In genomic region chr7:73204898-73205297, GRCh38 we compare ENCODE assay signal across 8 cellular contexts.
DNase-seq lines count a peak whose midpoint lies in the region; ATAC-seq and TF ChIP-seq lines count a peak whose summit lies in the region.
"Not testable (repeated sequence)": the region's sequence is repeated elsewhere in the genome, so short reads cannot be mapped to it uniquely, and the experiment has no call there.

No MANE protein-coding gene starts in this region.

- H3K9me3 Mint-ChIP-seq in stimulated activated memory B cell treated with anti-CD40 and anti-IgM and Interleukin-4, amounts not matched to agents 10 μg/mL and 1 μg/mL and 100 μg/mL, for 72 hours = not testable (repeated sequence)

- ATAC-seq in stimulated activated memory B cell treated with anti-CD40 and anti-IgM and Interleukin-4, amounts not matched to agents 10 μg/mL and 1 μg/mL and 100 μg/mL, for 72 hours = not testable (repeated sequence)

- DNase-seq in EL = peak; percentile 78
- peak; percentile 80 for DNase-seq in HT1080 (ENCODE audit: low read depth)
- DNase-seq in RWPE1 (ENCODE audit: low spot score) = not testable (repeated sequence)
- DNase-seq in astrocyte of the hippocampus (ENCODE audit: low read depth, low spot score) = peak; percentile 88
- peak; percentile 89 for DNase-seq in epithelial cell of esophagus (ENCODE audit: low read depth)
- DNase-seq in hepatocyte (ENCODE audit: low spot score) = peak; percentile 4
- DNase-seq in non-pigmented ciliary epithelial cell (ENCODE audit: low read depth) = peak; percentile 68

- CTCF ChIA-PET in RWPE1 (lab: Yijun Ruan, JAX) = not testable (repeated sequence)

- H3K9me2 ChIP-seq in hepatocyte (replicated peaks; ENCODE audit: insufficient read depth) = not testable (repeated sequence)

- H3K27me3 Mint-ChIP-seq in stimulated activated memory B cell treated with anti-CD40 and anti-IgM and Interleukin-4, amounts not matched to agents 10 μg/mL and 1 μg/mL and 100 μg/mL, for 72 hours = not testable (repeated sequence)

- not testable (repeated sequence) for H3K4me1 ChIP-seq in hepatocyte (ENCODE audit: insufficient read depth)

- WGBS in hepatocyte (ENCODE audit: low lambda C conversion rate, missing lambda C conversion rate) = 74% methylated on average over 5 of the region's 5 CpGs

- H3K4me1 Mint-ChIP-seq in stimulated activated memory B cell treated with anti-CD40 and anti-IgM and Interleukin-4, amounts not matched to agents 10 μg/mL and 1 μg/mL and 100 μg/mL, for 72 hours = not testable (repeated sequence)

- TF ChIP-seq CTCF in RWPE1 (conservative IDR thresholded peaks at IDR 0.05; ENCODE audit: low read depth); epithelial cell of esophagus (IDR thresholded peaks at IDR 0.05; ENCODE audit: insufficient read depth, low read depth, low read length, missing control alignments); hepatocyte (IDR thresholded peaks at IDR 0.05; ENCODE audit: poor library complexity): not testable (repeated sequence)

- H3K36me3 ChIP-seq in hepatocyte (replicated peaks; ENCODE audit: insufficient read depth, low read depth) = not testable (repeated sequence)

- H3K36me3 Mint-ChIP-seq in stimulated activated memory B cell treated with anti-CD40 and anti-IgM and Interleukin-4, amounts not matched to agents 10 μg/mL and 1 μg/mL and 100 μg/mL, for 72 hours = not testable (repeated sequence)

- H3K27ac Mint-ChIP-seq in stimulated activated memory B cell treated with anti-CD40 and anti-IgM and Interleukin-4, amounts not matched to agents 10 μg/mL and 1 μg/mL and 100 μg/mL, for 72 hours = peak overlapping the region; percentile 10

- POLR2A ChIA-PET in RWPE1 (lab: Yijun Ruan, JAX; ENCODE audit: low non-redundant PET) = not testable (repeated sequence)

- H3K4me3 Mint-ChIP-seq in stimulated activated memory B cell treated with anti-CD40 and anti-IgM and Interleukin-4, amounts not matched to agents 10 μg/mL and 1 μg/mL and 100 μg/mL, for 72 hours = not testable (repeated sequence)

- H3K4me2 ChIP-seq in hepatocyte = not testable (repeated sequence)

- not testable (repeated sequence) for H3K79me2 ChIP-seq in hepatocyte

- H3K27ac ChIP-seq in RWPE1 = peak overlapping the region; percentile 68
- not testable (repeated sequence) for H3K27ac ChIP-seq in hepatocyte

- H4K20me1 ChIP-seq in hepatocyte (ENCODE audit: insufficient read depth, poor library complexity, severe bottlenecking) = not testable (repeated sequence)

- H3K4me3 ChIP-seq in epithelial cell of esophagus (ENCODE audit: low read length); hepatocyte: not testable (repeated sequence)

- H2AFZ ChIP-seq in hepatocyte = not testable (repeated sequence)

- not testable (repeated sequence) for H3K9me3 ChIP-seq in hepatocyte (ENCODE audit: low read depth)

- not testable (repeated sequence) for H3K27me3 ChIP-seq in hepatocyte
